ENCODE assay signal across 15 cellular contexts in genomic region chr4:118120120-118120760, GRCh38.
DNase-seq lines count a peak whose midpoint lies in the region; TF ChIP-seq lines count a peak whose summit lies in the region.
"Had no signal": no experiment of that assay in that cellular context is flagged by ENCODE, and none has a peak within 500 bp of the region (broad histone marks: within the 10 kb centered on the region; RNA-seq: fewer than 3 reads in every experiment).

No MANE protein-coding gene starts in this region.

- H3K4me3 Mint-ChIP-seq in H9 (no peak overlapping the region), endodermal cell (no peak overlapping the region)
- H3K4me3 Mint-ChIP-seq: CD4-positive, alpha-beta memory T cell had no signal

- H4K8ac ChIP-seq in H9 (replicated peaks; ENCODE audit: insufficient read length, low read depth, low read length) (no peak overlapping the region), mesendoderm (ENCODE audit: low read depth, low read length) (no peak overlapping the region)

- H2AFZ ChIP-seq in H9 (ENCODE audit: low read length): no peak overlapping the region

- H3K4ac ChIP-seq in H9 (ENCODE audit: low read depth, low read length) (no peak overlapping the region), mesendoderm (ENCODE audit: low read depth, low read length) (no peak overlapping the region)

- H3K4me3 ChIP-seq in endodermal cell (ENCODE audit: low read length) (no peak overlapping the region), mesendoderm (ENCODE audit: low read length) (no peak overlapping the region)
- H3K4me3 ChIP-seq: A549, HAP-1 had no signal

- no peak overlapping the region for H4K5ac ChIP-seq in H9 (ENCODE audit: insufficient read length, low read depth, low read length)
- H4K5ac ChIP-seq in mesendoderm (ENCODE audit: low read length): no peak overlapping the region

- no peak overlapping the region for H3K14ac ChIP-seq in H9 (ENCODE audit: insufficient read depth, low read length)

- H3K9me3 ChIP-seq in H9 (ENCODE audit: control insufficient read depth, low read depth, low read length) (no peaks in the 10 kb centered on the region), endodermal cell (ENCODE audit: control insufficient read depth, low read length) (no peaks in the 10 kb centered on the region)
- H3K9me3 ChIP-seq: A549, BE2C, HAP-1 had no signal

- no peak overlapping the region for H3K18ac ChIP-seq in H9 (ENCODE audit: insufficient read length, low read depth, low read length)
- H3K18ac ChIP-seq in mesendoderm (ENCODE audit: low read length): no peak overlapping the region

- H3K79me2 ChIP-seq in H9 (ENCODE audit: insufficient read depth, low read length) (no peaks in the 10 kb centered on the region), mesendoderm (ENCODE audit: control insufficient read depth, insufficient read depth, low read length) (no peaks in the 10 kb centered on the region)

- H3K27me3 ChIP-seq in H9 (ENCODE audit: insufficient read depth, low read length): no peaks in the 10 kb centered on the region
- no peaks in the 10 kb centered on the region for H3K27me3 ChIP-seq in endodermal cell (ENCODE audit: control insufficient read depth, insufficient read depth, low read length, poor library complexity, severe bottlenecking)
- H3K27me3 ChIP-seq in mesendoderm (ENCODE audit: insufficient read depth, low read length, poor library complexity): no peaks in the 10 kb centered on the region
- H3K27me3 ChIP-seq: BE2C had no signal

- H3K4me1 ChIP-seq in H9 (ENCODE audit: insufficient read depth, low read length) (peaks cover 2% of the 10 kb centered on the region; the same call in 1 of the 2 replicates), endodermal cell (ENCODE audit: control insufficient read depth, insufficient read depth, low read length) (no peaks in the 10 kb centered on the region), mesendoderm (ENCODE audit: control insufficient read depth, low read depth, low read length) (peaks cover 2% of the 10 kb centered on the region)
- H3K4me1 ChIP-seq: A549, BE2C, HAP-1 had no signal

- no peaks in the 10 kb centered on the region for H3K9me3 Mint-ChIP-seq in H9
- H3K9me3 Mint-ChIP-seq in endodermal cell: no peaks in the 10 kb centered on the region

- no peak overlapping the region for H2BK120ac ChIP-seq in H9 (ENCODE audit: low read depth, low read length, poor library complexity, severe bottlenecking)
- H2BK120ac ChIP-seq in mesendoderm (ENCODE audit: low read depth, low read length): no peak overlapping the region

- DNase-seq in H9 (peak; percentile 49), endodermal cell (peak; percentile 69), mesendoderm (peak; percentile 64), NOMO-1 treated with DMSO at 0.1 percent for 48 hours (lab: John Stamatoyannopoulos, UW; ENCODE audit: unreplicated experiment) (no peak), DMS79 treated with DMSO at 0.1 percent for 48 hours (lab: John Stamatoyannopoulos, UW) (no peak), ecto neural progenitor cell (ENCODE audit: low spot score) (no peak)
- DNase-seq in activated CD4-positive, alpha-beta T cell treated with anti-CD3 and anti-CD28 coated beads for 1 hour: no peak
- DNase-seq: BE2C; CD4-positive, alpha-beta memory T cell; DMS79; GF-D8; IMR-90 had no signal

- no peak overlapping the region for H3T11ph ChIP-seq in H9 (ENCODE audit: low read length)

- H2BK5ac ChIP-seq in H9 (ENCODE audit: insufficient read length, low read length): no peak overlapping the region
- H2BK5ac ChIP-seq in mesendoderm (ENCODE audit: low read length): no peak overlapping the region

- no peaks in the 10 kb centered on the region for H3K23me2 ChIP-seq in H9 (ENCODE audit: insufficient read length, low read depth, low read length, poor library complexity, severe bottlenecking)

- H2BK12ac ChIP-seq in H9 (ENCODE audit: insufficient read length, low read depth, low read length): no peak overlapping the region

- no peak overlapping the region for H4K91ac ChIP-seq in H9 (ENCODE audit: insufficient read length, low read depth, low read length)

- H3K27ac ChIP-seq in H9 (ENCODE audit: insufficient read length, low read depth, low read length) (no peak overlapping the region), endodermal cell (ENCODE audit: low read depth, low read length) (no peak overlapping the region), mesendoderm (ENCODE audit: low read depth, low read length) (no peak overlapping the region)
- H3K27ac ChIP-seq: A549, C4-2B had no signal

- H3K36me3 ChIP-seq in endodermal cell (ENCODE audit: control insufficient read depth, insufficient read depth, low read length) (no peaks in the 10 kb centered on the region), mesendoderm (ENCODE audit: control insufficient read depth, insufficient read depth, low read length) (no peaks in the 10 kb centered on the region)
- H3K36me3 ChIP-seq: BE2C, HAP-1 had no signal

- H3K36me3 Mint-ChIP-seq in H9 (ENCODE audit: insufficient read depth in 1 of 3, low read depth in 3 of 3) (no peaks in the 10 kb centered on the region), endodermal cell (ENCODE audit: low read depth) (no peaks in the 10 kb centered on the region)
- H3K36me3 Mint-ChIP-seq: CD4-positive, alpha-beta memory T cell had no signal

- H3K23ac ChIP-seq in H9 (ENCODE audit: insufficient read length, low read depth, low read length): no peak overlapping the region
- H3K23ac ChIP-seq in mesendoderm (ENCODE audit: low read length): no peak overlapping the region

- H3K79me1 ChIP-seq in H9 (ENCODE audit: insufficient read depth, low read depth, low read length, poor library complexity, severe bottlenecking): no peaks in the 10 kb centered on the region
- no peaks in the 10 kb centered on the region for H3K79me1 ChIP-seq in mesendoderm (ENCODE audit: low read length)

- H4K20me1 ChIP-seq in H9 (ENCODE audit: control insufficient read depth, insufficient read depth, insufficient read length): no peaks in the 10 kb centered on the region

- H3K9ac ChIP-seq in H9 (ENCODE audit: extremely low read depth, insufficient read length, low read length) (no peak overlapping the region), endodermal cell (ENCODE audit: extremely low read depth, low read length, poor library complexity, severe bottlenecking) (no peak overlapping the region), mesendoderm (ENCODE audit: low read length) (no peak overlapping the region)

- no peaks in the 10 kb centered on the region for H3K27me3 Mint-ChIP-seq in H9 (ENCODE audit: low read depth)
- no peaks in the 10 kb centered on the region for H3K27me3 Mint-ChIP-seq in endodermal cell (ENCODE audit: insufficient read depth)
- H3K27me3 Mint-ChIP-seq: CD4-positive, alpha-beta memory T cell had no signal

- H2BK20ac ChIP-seq in H9 (ENCODE audit: low read depth, low read length, poor library complexity, severe bottlenecking): no peak overlapping the region

- peak overlapping the region; percentile 45 to 64 (median 62); a peak in 6 of 7 replicates for H3K27ac Mint-ChIP-seq in H9
- H3K27ac Mint-ChIP-seq in endodermal cell: peak overlapping the region; percentile 18
- H3K27ac Mint-ChIP-seq: CD4-positive, alpha-beta memory T cell had no signal

- TF ChIP-seq CTCF in H9 (conservative IDR thresholded peaks at IDR 0.05): no peak; the same call in 2 of the 3 replicates
- TF ChIP-seq CTCF in endodermal cell (conservative IDR thresholded peaks at IDR 0.05): peak; percentile 22

- H3K4me1 Mint-ChIP-seq in H9: peaks cover 11 to 13% of the 10 kb centered on the region in 2 experiments
- peaks cover 16% of the 10 kb centered on the region for H3K4me1 Mint-ChIP-seq in endodermal cell
- H3K4me1 Mint-ChIP-seq: CD4-positive, alpha-beta memory T cell had no signal

- H3K4me2 ChIP-seq in H9 (ENCODE audit: insufficient read depth, insufficient read length, low read length): no peak overlapping the region
- no peak overlapping the region for H3K4me2 ChIP-seq in mesendoderm (ENCODE audit: low read length)
- H3K4me2 ChIP-seq: A549 had no signal

- no CpG with 5 or more reads among the region's 5 CpGs for WGBS in H9 (ENCODE audit: extremely low coverage, insufficient read length, low lambda C conversion rate)
- WGBS in endodermal cell (ENCODE audit: insufficient coverage in 1 of 2, insufficient read length in 1 of 2), 2 experiments: 53 to 66% methylated on average over 3 to 5 of the region's 5 CpGs
- WGBS in mesendoderm (ENCODE audit: extremely low coverage, insufficient coverage, low lambda C conversion rate): no CpG with 5 or more reads among the region's 5 CpGs

- H2BK15ac ChIP-seq in H9 (ENCODE audit: low read depth, low read length) (no peak overlapping the region), mesendoderm (replicated peaks; ENCODE audit: low read depth) (no peak overlapping the region)

- H3K56ac ChIP-seq in H9 (ENCODE audit: insufficient read length, low read depth, low read length): no peak overlapping the region
- H3K56ac ChIP-seq in mesendoderm (ENCODE audit: low read length): no peak overlapping the region

- H2AK5ac ChIP-seq in H9 (ENCODE audit: insufficient read length, low read length): no peak overlapping the region
- no peak overlapping the region for H2AK5ac ChIP-seq in mesendoderm (ENCODE audit: low read length)

Comparison
In these comparisons a context has a peak if more than half of its experiments do, and no peak if none do; other contexts are left out.
1. DNase-seq: peak in H9 (single experiment), endodermal cell (single experiment) and mesendoderm (single experiment); none in NOMO-1 treated with DMSO at 0.1 percent for 48 hours (single experiment), DMS79 treated with DMSO at 0.1 percent for 48 hours (single experiment), activated CD4-positive, alpha-beta T cell treated with anti-CD3 and anti-CD28 coated beads for 1 hour (single experiment) and ecto neural progenitor cell (single experiment).